Comparison of ENCODE assay signal across 8 cellular contexts in the genomic region with DNA sequence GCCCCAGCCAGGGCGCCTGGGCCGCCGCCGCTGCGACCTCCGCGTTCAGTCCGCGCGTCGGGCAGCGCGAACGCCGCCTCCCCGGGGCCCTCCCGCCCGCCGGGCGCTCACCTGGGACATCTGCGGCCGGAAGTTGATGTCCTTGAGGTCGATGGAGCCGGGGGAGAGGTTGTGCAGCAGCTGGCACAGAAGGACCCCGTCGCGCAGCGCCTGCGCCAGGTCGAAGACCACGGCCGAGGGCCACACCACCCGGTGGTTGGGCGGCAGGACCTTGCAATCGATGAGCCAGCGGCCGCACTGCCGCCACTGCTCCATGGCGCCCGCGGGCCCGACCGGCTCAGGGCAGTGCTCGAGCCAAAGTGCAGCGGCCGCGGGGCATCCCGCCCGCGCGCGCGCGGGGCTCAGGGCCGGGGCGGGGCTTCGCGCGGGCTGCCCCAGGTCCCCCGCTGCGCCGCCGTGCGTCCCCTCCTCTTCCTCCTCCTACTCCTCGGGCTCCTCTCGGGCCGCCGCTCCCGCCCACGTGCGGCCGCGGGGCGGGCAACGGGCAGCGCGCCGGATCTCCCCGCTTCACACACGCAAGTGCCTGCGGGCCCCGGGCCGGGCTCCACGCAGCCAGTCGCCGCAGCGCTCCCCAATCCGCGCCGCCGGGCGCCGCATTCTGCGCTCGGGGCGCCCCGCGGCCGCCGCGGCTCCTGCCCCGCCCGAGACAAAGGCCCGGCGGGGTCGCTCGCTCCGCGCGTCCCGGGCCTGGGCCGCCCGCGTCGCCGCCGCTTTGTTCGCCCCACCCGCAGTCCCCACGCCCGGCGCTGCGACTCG. TPM values are rescaled to one million over a fixed set of nuclear protein-coding genes. Genes with fewer than 3 reads are reported as not detected.
DNase-seq lines count a peak whose midpoint lies in the region; ATAC-seq, FAIRE-seq and TF ChIP-seq lines count a peak whose summit lies in the region.

A gene with protein sequence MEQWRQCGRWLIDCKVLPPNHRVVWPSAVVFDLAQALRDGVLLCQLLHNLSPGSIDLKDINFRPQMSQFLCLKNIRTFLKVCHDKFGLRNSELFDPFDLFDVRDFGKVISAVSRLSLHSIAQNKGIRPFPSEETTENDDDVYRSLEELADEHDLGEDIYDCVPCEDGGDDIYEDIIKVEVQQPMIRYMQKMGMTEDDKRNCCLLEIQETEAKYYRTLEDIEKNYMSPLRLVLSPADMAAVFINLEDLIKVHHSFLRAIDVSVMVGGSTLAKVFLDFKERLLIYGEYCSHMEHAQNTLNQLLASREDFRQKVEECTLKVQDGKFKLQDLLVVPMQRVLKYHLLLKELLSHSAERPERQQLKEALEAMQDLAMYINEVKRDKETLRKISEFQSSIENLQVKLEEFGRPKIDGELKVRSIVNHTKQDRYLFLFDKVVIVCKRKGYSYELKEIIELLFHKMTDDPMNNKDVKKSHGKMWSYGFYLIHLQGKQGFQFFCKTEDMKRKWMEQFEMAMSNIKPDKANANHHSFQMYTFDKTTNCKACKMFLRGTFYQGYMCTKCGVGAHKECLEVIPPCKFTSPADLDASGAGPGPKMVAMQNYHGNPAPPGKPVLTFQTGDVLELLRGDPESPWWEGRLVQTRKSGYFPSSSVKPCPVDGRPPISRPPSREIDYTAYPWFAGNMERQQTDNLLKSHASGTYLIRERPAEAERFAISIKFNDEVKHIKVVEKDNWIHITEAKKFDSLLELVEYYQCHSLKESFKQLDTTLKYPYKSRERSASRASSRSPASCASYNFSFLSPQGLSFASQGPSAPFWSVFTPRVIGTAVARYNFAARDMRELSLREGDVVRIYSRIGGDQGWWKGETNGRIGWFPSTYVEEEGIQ (minus strand): TSS at position 361 of the 816 bp plus-strand sequence. CDS start 46 bp downstream, at position 315.

- DNase-seq in A549 (ENCODE audit: low read depth in 1 of 2, low spot score in 1 of 2) (peak; percentile 35 to 61), NCI-H226 (peak; percentile 66), epithelial cell of esophagus (ENCODE audit: low read depth) (peak; percentile 60), suprapubic skin (ENCODE audit: low spot score in 2 of 2) (peak; percentile 73 to 81)
- DNase-seq in activated CD8-positive, alpha-beta memory T cell treated with anti-CD3 and anti-CD28 coated beads for 24 hours, result peak; percentile 79

- TF ChIP-seq RAD21 in A549 (conservative IDR thresholded peaks at IDR 0.05 in 1 of 2, IDR thresholded peaks at IDR 0.05 in 1 of 2), result no peak

- H3K4me2 ChIP-seq in A549, result peak within 1 kb of the TSS; percentile 99

- H3K4me3 ChIP-seq in A549 (peak within 1 kb of the TSS; percentile 98), epithelial cell of esophagus (ENCODE audit: low read length) (peak within 1 kb of the TSS; percentile 69), mucosa of rectum (ENCODE audit: low read length in 2 of 2) (peak within 1 kb of the TSS; percentile 78 to 84), suprapubic skin (peak within 1 kb of the TSS; percentile 68)

- CTCF ChIA-PET in A549 (lab: Yijun Ruan, JAX), result interaction anchor here (1.0 to 5.5 kb wide), 13 partner anchors 14 to 250 kb away, joined by 4 to 348 read pairs (median 23); a partner anchor contains a TSS

- ATAC-seq in A549, result peak; percentile 3 to 25; a peak in 5 of 6 replicates
- ATAC-seq in GM18511 (IDR thresholded peaks at IDR 0.05; ENCODE audit: unreplicated experiment), result peak; percentile 59
- ATAC-seq in HG02943 (IDR thresholded peaks at IDR 0.05; ENCODE audit: low read depth, unreplicated experiment), result peak; percentile 52

- TF ChIP-seq EP300 in A549 (IDR thresholded peaks at IDR 0.05) (no peak), suprapubic skin (IDR thresholded peaks at IDR 0.05) (no peak)

- FAIRE-seq in A549 (lab: Jason Lieb, UNC), result no peak

- TF ChIP-seq POLR2A in A549 (IDR thresholded peaks at IDR 0.05; ENCODE audit: low read length) (peak; percentile 61), suprapubic skin (IDR thresholded peaks at IDR 0.05) (no peak)

- H3K9me3 ChIP-seq in A549 (no peaks in the 10 kb centered on the region), mucosa of rectum (ENCODE audit: control insufficient read depth in 2 of 2, low read length in 2 of 2) (no peaks in the 10 kb centered on the region), suprapubic skin (no peaks in the 10 kb centered on the region)

- H3K4me1 ChIP-seq in A549 (peaks cover 38% of the 10 kb centered on the region), mucosa of rectum (ENCODE audit: control insufficient read depth in 2 of 2, insufficient read depth in 2 of 2, low read length in 2 of 2) (peaks cover 24 to 31% of the 10 kb centered on the region in 2 donors), suprapubic skin (peaks cover 42% of the 10 kb centered on the region)

- 5% methylated on average over 10 of the region's 124 CpGs for WGBS in A549 (ENCODE audit: missing lambda C conversion rate)
- 2% methylated on average over 10 of the region's 124 CpGs for WGBS in suprapubic skin

- POLR2A ChIA-PET in A549 (lab: Yijun Ruan, JAX), result interaction anchor here (2.2 kb wide), 1 partner anchor 117 kb away, joined by 12 read pairs; no protein-coding TSS in a partner anchor

- H3K27me3 ChIP-seq in mucosa of rectum (ENCODE audit: control insufficient read depth in 2 of 2, insufficient read depth in 2 of 2, low read length in 2 of 2), result peaks cover 0 to 3% of the 10 kb centered on the region in 2 donors
- peaks cover 8% of the 10 kb centered on the region for H3K27me3 ChIP-seq in suprapubic skin

- peak within 1 kb of the TSS; percentile 98 to 99 for H3K27ac ChIP-seq in A549
- H3K27ac ChIP-seq in mucosa of rectum (ENCODE audit: low read depth in 2 of 2, low read length in 2 of 2), result peak within 1 kb of the TSS; percentile 91 to 93
- H3K27ac ChIP-seq in suprapubic skin, result peak within 1 kb of the TSS; percentile 69

- TF ChIP-seq CTCF in A549 (IDR thresholded peaks at IDR 0.05), result no peak
- no peak for TF ChIP-seq CTCF in epithelial cell of esophagus (IDR thresholded peaks at IDR 0.05; ENCODE audit: insufficient read depth, low read depth, low read length, missing control alignments)
- no peak for TF ChIP-seq CTCF in suprapubic skin (IDR thresholded peaks at IDR 0.05)

- no peaks in the 10 kb centered on the region for H3K36me3 ChIP-seq in mucosa of rectum (ENCODE audit: control insufficient read depth in 2 of 2, insufficient read depth in 2 of 2, low read length in 2 of 2)
- H3K36me3 ChIP-seq in suprapubic skin, result no peaks in the 10 kb centered on the region

- peak within 1 kb of the TSS; percentile 88 to 94 for H3K9ac ChIP-seq in mucosa of rectum (ENCODE audit: low read depth in 1 of 2, low read length in 2 of 2)

TF ChIP-seq in A549, 52 proteins besides CTCF, POLR2A, EP300 and RAD21 (continues in another document):
- TF ChIP-seq JUN (IDR thresholded peaks at IDR 0.05) (peak in 1 of 2 experiments; percentile 50; a peak in 1 of 5 replicates), PHF8 (IDR thresholded peaks at IDR 0.05; ENCODE audit: borderline replicate concordance, low read depth) (no peak), MYC (IDR thresholded peaks at IDR 0.05; ENCODE audit: borderline replicate concordance, low read length) (peak; percentile 66; the same call in 1 of the 2 replicates), SREBF2 (IDR thresholded peaks at IDR 0.05) (no peak), MAFK (IDR thresholded peaks at IDR 0.05; ENCODE audit: partially characterized antibody) (no peak), TP53 (CRISPR knock-in tag; IDR thresholded peaks at IDR 0.05) (no peak), ZNF302 (CRISPR knock-in tag; IDR thresholded peaks at IDR 0.05) (no peak), HEYL (CRISPR knock-in tag; IDR thresholded peaks at IDR 0.05) (no peak), CBX2 (IDR thresholded peaks at IDR 0.05; ENCODE audit: borderline replicate concordance, low read depth) (no peak), BHLHE40 (IDR thresholded peaks at IDR 0.05; ENCODE audit: low read depth, low read length) (no peak), GATA3 (IDR thresholded peaks at IDR 0.05; ENCODE audit: borderline replicate concordance) (no peak), CHD2 (IDR thresholded peaks at IDR 0.05; ENCODE audit: low read length, partially characterized antibody) (no peak), NR3C1 (IDR thresholded peaks at IDR 0.05) (no peak), HOXA7 (CRISPR knock-in tag; IDR thresholded peaks at IDR 0.05) (no peak), EHMT2 (IDR thresholded peaks at IDR 0.05; ENCODE audit: low read depth) (no peak), HDAC2 (IDR thresholded peaks at IDR 0.05) (no peak), CBX8 (IDR thresholded peaks at IDR 0.05) (no peak), HOXB5 (CRISPR knock-in tag; IDR thresholded peaks at IDR 0.05) (no peak), CEBPB (IDR thresholded peaks at IDR 0.05) (no peak), SMC3 (IDR thresholded peaks at IDR 0.05) (no peak), NFE2L2 (conservative IDR thresholded peaks at IDR 0.05; ENCODE audit: low read length) (no peak)
- TF ChIP-seq, protein P1, sequence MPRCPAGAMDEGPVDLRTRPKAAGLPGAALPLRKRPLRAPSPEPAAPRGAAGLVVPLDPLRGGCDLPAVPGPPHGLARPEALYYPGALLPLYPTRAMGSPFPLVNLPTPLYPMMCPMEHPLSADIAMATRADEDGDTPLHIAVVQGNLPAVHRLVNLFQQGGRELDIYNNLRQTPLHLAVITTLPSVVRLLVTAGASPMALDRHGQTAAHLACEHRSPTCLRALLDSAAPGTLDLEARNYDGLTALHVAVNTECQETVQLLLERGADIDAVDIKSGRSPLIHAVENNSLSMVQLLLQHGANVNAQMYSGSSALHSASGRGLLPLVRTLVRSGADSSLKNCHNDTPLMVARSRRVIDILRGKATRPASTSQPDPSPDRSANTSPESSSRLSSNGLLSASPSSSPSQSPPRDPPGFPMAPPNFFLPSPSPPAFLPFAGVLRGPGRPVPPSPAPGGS (IDR thresholded peaks at IDR 0.05), result no peak; the same call in 2 of the 3 replicates

RNA-seq across cellular contexts. Expression of the gene that starts here (rescaled TPM):
- polyA plus RNA-seq in A549 (2011; rRNA removed) (9.8 and 11.5 TPM in 2 replicates), A549 (2017; fragmentation: RNase III; extraction: RNeasy Plus Mini Kit Qiagen cat#74134 plus additional on column Dnase treatment) (19.5 to 21.4 TPM (median 20.5 TPM) in 3 replicates)
- polyA plus RNA-seq in A549 (2012; cell fraction: cytosol; rRNA removed), result 13.7 and 16.4 TPM in 2 replicates
- polyA plus RNA-seq in A549 (2012; cell fraction: nucleus; rRNA removed), result 25.7 and 27.0 TPM in 2 replicates
- 18.5 and 19.8 TPM in 2 replicates for polyA minus RNA-seq in A549 (2011; rRNA and poly(A)+ RNA removed)
- total RNA-seq in suprapubic skin, result 10 to 100 TPM in 1 of 4 donors, 1 to 10 TPM in 3; 5.2 to 10.3 (median 6.4) TPM

Comparison
In these comparisons a context has a peak if more than half of its experiments do, and no peak if none do; other contexts are left out.
1. Peak in every context shown above with its lines: DNase-seq, ATAC-seq, H3K4me3 ChIP-seq and H3K27ac ChIP-seq.